In genomic region chr14:24368562-24369252, GRCh38 we compare ENCODE assay signal across 9 cellular contexts. TPM values are rescaled to one million over a fixed set of nuclear protein-coding genes. Genes with fewer than 3 reads are reported as not detected.
DNase-seq lines count a peak whose midpoint lies in the region; ATAC-seq and TF ChIP-seq lines count a peak whose summit lies in the region.
"Had no signal": no experiment of that assay in that cellular context is flagged by ENCODE, and none has a peak within 500 bp of the region (broad histone marks: within the 10 kb centered on the region; RNA-seq: fewer than 3 reads in every experiment).

No MANE protein-coding gene starts in this region.

- H3K4me3 Mint-ChIP-seq in activated T-helper 17 cell treated with anti-CD3 and anti-CD28 coated beads, Interleukin-2, amount 50 U/mL, for 72 hours = peak overlapping the region; percentile 76

- H3K9me3 Mint-ChIP-seq in activated T-helper 17 cell treated with anti-CD3 and anti-CD28 coated beads, Interleukin-2, amount 50 U/mL, for 72 hours = no peaks in the 10 kb centered on the region

- H3K4me3 ChIP-seq in Karpas-422 (ENCODE audit: low read length) (peak overlapping the region; percentile 72), fibroblast of villous mesenchyme (ENCODE audit: low read depth, low read length) (peak overlapping the region; percentile 96), neuron (ENCODE audit: low read length) (peak overlapping the region; percentile 83)

- H3K27me3 Mint-ChIP-seq in activated T-helper 17 cell treated with anti-CD3 and anti-CD28 coated beads, Interleukin-2, amount 50 U/mL, for 72 hours = peaks cover 31% of the 10 kb centered on the region

- H3K79me2 ChIP-seq in Karpas-422 (ENCODE audit: low read length) = no peaks in the 10 kb centered on the region

- H3K9me2 ChIP-seq in Karpas-422 (replicated peaks; ENCODE audit: insufficient read depth, low read length) = no peaks in the 10 kb centered on the region

- no peak overlapping the region for H3K27ac Mint-ChIP-seq in activated T-helper 17 cell treated with anti-CD3 and anti-CD28 coated beads, Interleukin-2, amount 50 U/mL, for 72 hours

- no peak overlapping the region; the same call in 1 of the 2 replicates for H2AFZ ChIP-seq in Karpas-422 (ENCODE audit: low read length)
- H2AFZ ChIP-seq in neuron (ENCODE audit: low read depth, low read length) = peak overlapping the region; percentile 85

- H3K9me3 ChIP-seq in Karpas-422 (ENCODE audit: low read length) (no peaks in the 10 kb centered on the region), neuron (ENCODE audit: low read length) (no peaks in the 10 kb centered on the region)

- no peaks in the 10 kb centered on the region for H4K20me1 ChIP-seq in Karpas-422 (ENCODE audit: insufficient read depth, low read depth, low read length)

- peaks cover 57% of the 10 kb centered on the region for H3K4me1 ChIP-seq in Karpas-422 (ENCODE audit: low read length)
- H3K4me1 ChIP-seq in neuron (ENCODE audit: insufficient read depth, low read length) = peaks cover 13% of the 10 kb centered on the region

- H3K4me1 Mint-ChIP-seq in activated T-helper 17 cell treated with anti-CD3 and anti-CD28 coated beads, Interleukin-2, amount 50 U/mL, for 72 hours = peaks cover 6% of the 10 kb centered on the region

- no peaks in the 10 kb centered on the region for H3K36me3 Mint-ChIP-seq in activated T-helper 17 cell treated with anti-CD3 and anti-CD28 coated beads, Interleukin-2, amount 50 U/mL, for 72 hours (ENCODE audit: low read depth)

- H3K27me3 ChIP-seq in Karpas-422 (ENCODE audit: low read length) (no peaks in the 10 kb centered on the region), neuron (ENCODE audit: insufficient read depth, low read length) (no peaks in the 10 kb centered on the region)

- peak overlapping the region; percentile 75 for H3K9ac ChIP-seq in Karpas-422 (ENCODE audit: low read length)

- H3K36me3 ChIP-seq in Karpas-422 (ENCODE audit: insufficient read depth, low read length) (no peaks in the 10 kb centered on the region), neuron (ENCODE audit: insufficient read depth, low read length) (peaks cover 19% of the 10 kb centered on the region)

- peak overlapping the region; percentile 96 for H3K4me2 ChIP-seq in Karpas-422 (ENCODE audit: low read depth, low read length, poor library complexity, severe bottlenecking)

- ATAC-seq in activated T-helper 17 cell treated with anti-CD3 and anti-CD28 coated beads, Interleukin-2, amount 50 U/mL, for 72 hours (replicated peaks) = no peak
- ATAC-seq in GM21619 (IDR thresholded peaks at IDR 0.05; ENCODE audit: unreplicated experiment) (no peak), HG03521 (IDR thresholded peaks at IDR 0.05; ENCODE audit: unreplicated experiment) (no peak)

- DNase-seq in D341Med (ENCODE audit: low spot score) (peak; percentile 73), Karpas-422 (peak; percentile 56), fibroblast of villous mesenchyme (ENCODE audit: low read depth) (peak; percentile 72), A172 (ENCODE audit: low spot score) (no peak)

- H3K27ac ChIP-seq in Karpas-422 (ENCODE audit: low read length) = no peak overlapping the region

- no peak for TF ChIP-seq CTCF in fibroblast of villous mesenchyme (IDR thresholded peaks at IDR 0.05; ENCODE audit: insufficient read depth, low read depth, low read length)

RNA-seq across cellular contexts. Expression of gene NFATC4, which starts 0.7 kb away (rescaled TPM):
- total RNA-seq in Karpas-422 (2014; rRNA removed; shearing (Covaris generic); ENCODE audit: low replicate concordance) = 17.1 and 19.9 TPM in 2 replicates
- total RNA-seq in activated T-helper 17 cell treated with anti-CD3 and anti-CD28 coated beads, Interleukin-2, amount 50 U/mL, for 72 hours = under 1 TPM in 1 of 2 donors, not detected in 1; 0.66 TPM
- 56.4 and 68.2 TPM in 2 replicates for total RNA-seq in fibroblast of villous mesenchyme
- not detected in 2 replicates for total RNA-seq in A172 (2014; rRNA removed; shearing (Covaris generic))

RNA-seq across cellular contexts. Expression of gene RIPK3, which starts 28.9 kb away (rescaled TPM):
- total RNA-seq in Karpas-422 (2014; rRNA removed; shearing (Covaris generic); ENCODE audit: low replicate concordance) = 1.6 and 2.3 TPM in 2 replicates
- total RNA-seq in activated T-helper 17 cell treated with anti-CD3 and anti-CD28 coated beads, Interleukin-2, amount 50 U/mL, for 72 hours = 10 to 100 TPM; 12.9 to 17.4 TPM
- total RNA-seq in fibroblast of villous mesenchyme = 0.32 and 3.9 TPM in 2 replicates
- total RNA-seq in A172 (2014; rRNA removed; shearing (Covaris generic)) = not detected in 2 replicates
- total RNA-seq: M059J had no signal

RNA-seq across cellular contexts. Expression of gene NYNRIN, which starts 30.1 kb away (rescaled TPM):
- not detected in 2 replicates for total RNA-seq in Karpas-422 (2014; rRNA removed; shearing (Covaris generic); ENCODE audit: low replicate concordance)
- total RNA-seq in activated T-helper 17 cell treated with anti-CD3 and anti-CD28 coated beads, Interleukin-2, amount 50 U/mL, for 72 hours = under 1 TPM in 1 of 2 donors, not detected in 1; 0.04 TPM
- 11.6 and 15.5 TPM in 2 replicates for total RNA-seq in fibroblast of villous mesenchyme
- 0.12 and 0.69 TPM in 2 replicates for total RNA-seq in A172 (2014; rRNA removed; shearing (Covaris generic))
- total RNA-seq: M059J had no signal

RNA-seq across cellular contexts. Expression of gene ADCY4, which starts 33.8 kb away (rescaled TPM):
- total RNA-seq in Karpas-422 (2014; rRNA removed; shearing (Covaris generic); ENCODE audit: low replicate concordance) = 0.07 and 0.69 TPM in 2 replicates
- 10 to 100 TPM in 1 of 2 donors, 1 to 10 TPM in 1; 2.3 to 10.5 TPM for total RNA-seq in activated T-helper 17 cell treated with anti-CD3 and anti-CD28 coated beads, Interleukin-2, amount 50 U/mL, for 72 hours
- 4.2 and 18.1 TPM in 2 replicates for total RNA-seq in fibroblast of villous mesenchyme
- 0.05 TPM in 1 of 2 replicates, not detected in the other for total RNA-seq in A172 (2014; rRNA removed; shearing (Covaris generic))
- total RNA-seq: M059J had no signal

RNA-seq across cellular contexts. Expression of gene LTB4R, which starts 57.4 kb away (rescaled TPM):
- total RNA-seq in Karpas-422 (2014; rRNA removed; shearing (Covaris generic); ENCODE audit: low replicate concordance) = 26.6 and 29.6 TPM in 2 replicates
- 10 to 100 TPM; 11.6 to 21.4 TPM for total RNA-seq in activated T-helper 17 cell treated with anti-CD3 and anti-CD28 coated beads, Interleukin-2, amount 50 U/mL, for 72 hours
- 1.3 and 1.6 TPM in 2 replicates for total RNA-seq in fibroblast of villous mesenchyme
- total RNA-seq in A172 (2014; rRNA removed; shearing (Covaris generic)) = 2.3 and 2.9 TPM in 2 replicates

Comparison
In these comparisons a context has a peak if more than half of its experiments do, and no peak if none do; other contexts are left out.
1. RNA of gene NFATC4, which starts 0.7 kb away (total RNA-seq): 56.4 to 68.2 TPM in fibroblast of villous mesenchyme and 17.1 to 19.9 TPM in Karpas-422; 0.66 TPM in activated T-helper 17 cell treated with anti-CD3 and anti-CD28 coated beads, Interleukin-2, amount 50 U/mL, for 72 hours and not detected in A172; every median in the first group is over 10 times any median in the second.
2. Peak in every context shown above with its lines, with median percentiles within 50 percentile points of each other: H3K4me3 ChIP-seq.